ENCODE assay signal across 8 cellular contexts in genomic region chr1:15835205-15835740, GRCh38. TPM values are rescaled to one million over a fixed set of nuclear protein-coding genes. Genes with fewer than 3 reads are reported as not detected.
A peak's percentile ranks its signal among the peaks of the same experiment; 100 is the strongest.
DNase-seq lines count a peak whose midpoint lies in the region; ATAC-seq, FAIRE-seq and TF ChIP-seq lines count a peak whose summit lies in the region.

No MANE protein-coding gene starts in this region.

- under 1% methylated on average over 37 of the region's 37 CpGs for WGBS in right cardiac atrium
- 0% methylated on average over 34 to 37 of the region's 37 CpGs for WGBS in small intestine, 3 donors

- H3K36me3 ChIP-seq in small intestine (ENCODE audit: control insufficient read depth in 2 of 2, insufficient read depth in 2 of 2, low read length in 2 of 2) = no peaks in the 10 kb centered on the region

- peaks cover 26% of the 10 kb centered on the region for H3K4me1 Mint-ChIP-seq in activated naive CD4-positive, alpha-beta T cell treated with anti-CD3 and anti-CD28 coated beads, Interleukin-2, amount 50 U/mL, for 24 hours

- H3K27ac ChIP-seq in C4-2B = peak overlapping the region; percentile 98
- peak overlapping the region; percentile 97 for H3K27ac ChIP-seq in right cardiac atrium (ENCODE audit: low read length)
- peak overlapping the region; percentile 99 for H3K27ac ChIP-seq in small intestine (ENCODE audit: low read depth in 1 of 2, low read length in 1 of 2)

- H3K27me3 Mint-ChIP-seq in activated naive CD4-positive, alpha-beta T cell treated with anti-CD3 and anti-CD28 coated beads, Interleukin-2, amount 50 U/mL, for 24 hours = no peaks in the 10 kb centered on the region

- ATAC-seq in GM19438 (IDR thresholded peaks at IDR 0.05; ENCODE audit: low read depth, unreplicated experiment) = peak; percentile 3
- peak; percentile 7 for ATAC-seq in HG03571 (IDR thresholded peaks at IDR 0.05; ENCODE audit: unreplicated experiment)
- peak; percentile 33 to 45 for ATAC-seq in right cardiac atrium

- intact Hi-C loops in right cardiac atrium (cut with DNase I) = loop anchor here in 1 of 4 donors (10.0 kb wide), 1 partner anchor 50 kb away; no protein-coding TSS in a partner anchor

- DNase-seq in right cardiac atrium (no peak), small intestine (peak; percentile 55), GDM1 (lab: John Stamatoyannopoulos, UW) (no peak), NCI-H2081 treated with DMSO at 0.1 percent for 48 hours (lab: John Stamatoyannopoulos, UW) (no peak)

- no peaks in the 10 kb centered on the region for H3K9me3 Mint-ChIP-seq in activated naive CD4-positive, alpha-beta T cell treated with anti-CD3 and anti-CD28 coated beads, Interleukin-2, amount 50 U/mL, for 24 hours

- H3K36me3 Mint-ChIP-seq in activated naive CD4-positive, alpha-beta T cell treated with anti-CD3 and anti-CD28 coated beads, Interleukin-2, amount 50 U/mL, for 24 hours = peaks cover 4% of the 10 kb centered on the region

- peaks cover 2% of the 10 kb centered on the region for H3K4me1 ChIP-seq in right cardiac atrium (ENCODE audit: control insufficient read depth, insufficient read depth, low read length)
- H3K4me1 ChIP-seq in small intestine (ENCODE audit: control insufficient read depth in 2 of 2, insufficient read depth in 1 of 2, low read depth in 1 of 2, low read length in 1 of 2) = no peaks in the 10 kb centered on the region

- H3K27ac Mint-ChIP-seq in activated naive CD4-positive, alpha-beta T cell treated with anti-CD3 and anti-CD28 coated beads, Interleukin-2, amount 50 U/mL, for 24 hours = peak overlapping the region; percentile 97

- no peaks in the 10 kb centered on the region for H3K9me3 ChIP-seq in right cardiac atrium (ENCODE audit: control insufficient read depth, low read length)
- H3K9me3 ChIP-seq in small intestine (ENCODE audit: control insufficient read depth, low read depth) = no peaks in the 10 kb centered on the region

- H3K4me3 ChIP-seq in right cardiac atrium (ENCODE audit: low read length) (peak overlapping the region; percentile 77), small intestine (ENCODE audit: low read depth in 1 of 2, low read length in 2 of 2) (peak overlapping the region; percentile 78 to 82)

- H3K4me3 Mint-ChIP-seq in activated naive CD4-positive, alpha-beta T cell treated with anti-CD3 and anti-CD28 coated beads, Interleukin-2, amount 50 U/mL, for 24 hours = peak overlapping the region; percentile 95

- no peak for FAIRE-seq in small intestine (lab: Jason Lieb, UNC)

- H3K27me3 ChIP-seq in right cardiac atrium (ENCODE audit: control insufficient read depth, insufficient read depth) (no peaks in the 10 kb centered on the region), small intestine (ENCODE audit: control insufficient read depth in 2 of 2, insufficient read depth in 2 of 2, low read length in 2 of 2) (no peaks in the 10 kb centered on the region)

- TF ChIP-seq CTCF in C4-2B (conservative IDR thresholded peaks at IDR 0.05) = no peak

RNA-seq across cellular contexts. Expression of gene SPEN, which starts 12.2 kb away (rescaled TPM):
- 10 to 100 TPM; 25.9 to 34.2 (median 31.9) TPM for total RNA-seq in right cardiac atrium
- 15.2 TPM for polyA plus RNA-seq in right cardiac atrium
- polyA plus RNA-seq in small intestine = 10 to 100 TPM; 12.2 to 19.0 (median 12.7) TPM

RNA-seq across cellular contexts. Expression of gene UQCRHL, which starts 27.8 kb away (rescaled TPM):
- total RNA-seq in right cardiac atrium = 1 to 10 TPM; 3.3 to 4.0 (median 3.5) TPM
- 11.7 TPM for polyA plus RNA-seq in right cardiac atrium
- polyA plus RNA-seq in small intestine = 1 to 10 TPM; 2.7 to 4.7 (median 3.8) TPM
